ENCODE assay signal across 23 cellular contexts in the genomic region with DNA sequence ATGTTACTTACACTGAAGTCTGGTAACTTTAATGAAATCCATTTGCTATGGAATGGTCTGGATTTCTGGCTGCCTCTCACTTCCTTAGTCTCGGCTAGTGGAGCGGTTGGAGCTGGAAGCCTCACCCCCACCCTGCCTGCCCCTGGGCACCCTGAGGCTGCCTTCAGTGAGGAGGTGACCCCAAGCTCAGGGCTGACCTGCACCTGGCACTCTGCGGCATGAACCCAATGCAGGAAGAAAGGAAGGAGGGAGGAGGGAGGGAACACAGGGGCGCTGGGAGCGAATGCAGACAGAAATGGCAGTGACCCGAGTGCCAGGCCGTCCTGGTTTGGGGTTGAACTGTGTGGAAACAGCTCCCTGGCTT.
DNase-seq lines count a peak whose midpoint lies in the region; TF ChIP-seq lines count a peak whose summit lies in the region.
"Had no signal": no experiment of that assay in that cellular context is flagged by ENCODE, and none has a peak within 500 bp of the region (broad histone marks: within the 10 kb centered on the region; RNA-seq: fewer than 3 reads in every experiment).

No MANE protein-coding gene starts in this region.

- no peaks in the 10 kb centered on the region for H3K4me1 ChIP-seq in Peyer's patch
- no peaks in the 10 kb centered on the region for H3K4me1 ChIP-seq in stomach
- H3K4me1 ChIP-seq: left ventricle myocardium inferior, thyroid gland had no signal

- peak; percentile 54 for DNase-seq in activated effector memory CD4-positive, alpha-beta T cell treated with anti-CD3 and anti-CD28 coated beads, Interleukin-2, amount 50 U/mL, for 16 hours
- DNase-seq in activated effector memory CD4-positive, alpha-beta T cell treated with Interleukin-2 at 50 U/mL for 16 hours, result no peak
- DNase-seq in Peyer's patch, result peak in 2 of 3 donors; percentile 1 to 34
- DNase-seq in ecto neural progenitor cell (ENCODE audit: low spot score), result peak; percentile 24
- DNase-seq in stomach, result peak; percentile 21
- DNase-seq in stimulated activated CD4-positive, alpha-beta T cell treated with anti-CD3 and anti-CD28 coated beads, Interleukin-2, amount 100 ng/mL, for 48 hours, result no peak
- no peak for DNase-seq in NCI-H1436 (lab: John Stamatoyannopoulos, UW)
- no peak for DNase-seq in central memory CD4-positive, alpha-beta T cell
- DNase-seq: activated gamma-delta T cell; cerebellar nuclear complex; DND-41; immature natural killer cell; NCI-H1092 treated with DMSO at 0.1 percent for 48 hours; NCI-H2029 treated with DMSO at 0.1 percent for 48 hours; OCI-M1; SHP77; stimulated activated CD4-positive, alpha-beta T cell treated with anti-CD3 and anti-CD28 coated beads, Interleukin-4, amount 100 ng/mL, for 1 hour; stimulated activated naive CD4-positive, alpha-beta T cell; thyroid gland had no signal

- TF ChIP-seq POLR2A in Peyer's patch (IDR thresholded peaks at IDR 0.05) (no peak), stomach (IDR thresholded peaks at IDR 0.05) (no peak)

- H3K4me3 ChIP-seq in Peyer's patch (no peak overlapping the region), stomach (no peak overlapping the region)
- H3K4me3 ChIP-seq: GM12878, left ventricle myocardium inferior, mucosa of descending colon, thyroid gland had no signal

- no peaks in the 10 kb centered on the region for H3K27me3 ChIP-seq in Peyer's patch
- peaks cover 0 to 33% (median 3%) of the 10 kb centered on the region in 3 donors for H3K27me3 ChIP-seq in stomach
- H3K27me3 ChIP-seq: BE2C, thyroid gland had no signal

- no peak overlapping the region for H3K27ac ChIP-seq in Peyer's patch
- no peak overlapping the region for H3K27ac ChIP-seq in stomach
- H3K27ac ChIP-seq: left ventricle myocardium inferior, thyroid gland had no signal

- H3K36me3 ChIP-seq in Peyer's patch (no peaks in the 10 kb centered on the region), stomach (no peaks in the 10 kb centered on the region)
- H3K36me3 ChIP-seq: BE2C, left ventricle myocardium inferior, thyroid gland had no signal

- intact Hi-C loops in stomach (cut with DNase I; ENCODE audit: low total_unique reads), result no loop called here

- no peak for TF ChIP-seq EP300 in stomach (IDR thresholded peaks at IDR 0.05)

- no peaks in the 10 kb centered on the region for H3K9me3 ChIP-seq in Peyer's patch
- no peaks in the 10 kb centered on the region for H3K9me3 ChIP-seq in stomach
- H3K9me3 ChIP-seq: BE2C, left ventricle myocardium inferior, mucosa of descending colon, thyroid gland had no signal

- no peak for TF ChIP-seq CTCF in Peyer's patch (IDR thresholded peaks at IDR 0.05)
- TF ChIP-seq CTCF in stomach (IDR thresholded peaks at IDR 0.05), result no peak

- WGBS in stomach, 5 donors, result 75 to 83% (median 78%) methylated on average over 5 to 7 of the region's 7 CpGs

Comparison
In these comparisons a context has a peak if more than half of its experiments do, and no peak if none do; other contexts are left out.
1. DNase-seq: peak in activated effector memory CD4-positive, alpha-beta T cell treated with anti-CD3 and anti-CD28 coated beads, Interleukin-2, amount 50 U/mL, for 16 hours (single experiment), Peyer's patch (2 of 3), ecto neural progenitor cell (single experiment) and stomach (single experiment); none in activated effector memory CD4-positive, alpha-beta T cell treated with Interleukin-2 at 50 U/mL for 16 hours (single experiment), stimulated activated CD4-positive, alpha-beta T cell treated with anti-CD3 and anti-CD28 coated beads, Interleukin-2, amount 100 ng/mL, for 48 hours (0 of 2), NCI-H1436 (single experiment) and central memory CD4-positive, alpha-beta T cell (single experiment).